In the genomic region with DNA sequence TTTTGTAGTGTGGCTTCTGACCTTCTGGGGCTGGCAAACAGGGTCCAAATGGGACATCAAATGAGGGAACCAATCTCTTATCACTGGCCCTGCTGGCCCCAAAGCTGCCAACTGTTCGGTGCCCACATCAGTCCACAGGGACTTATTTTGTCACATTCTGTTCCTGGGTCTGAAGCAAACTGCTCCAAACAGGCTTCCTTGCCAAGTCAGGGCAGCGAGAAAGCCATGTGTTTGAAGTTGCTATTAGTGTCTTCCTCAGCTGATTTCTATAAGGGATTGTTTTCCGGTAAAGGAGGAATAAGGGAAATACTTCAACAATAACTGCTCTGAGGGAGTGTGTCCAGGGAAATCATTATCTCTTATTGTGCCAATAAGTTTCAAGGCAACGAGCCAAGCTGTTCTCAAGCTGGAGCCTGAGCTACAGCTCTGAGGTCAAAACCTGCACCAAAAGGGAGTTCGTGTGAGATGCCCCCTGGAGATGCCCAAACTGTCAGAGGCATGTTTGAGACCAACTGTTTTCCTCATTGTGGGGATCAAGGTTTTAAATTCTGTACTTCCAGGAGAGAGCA, we compare ENCODE assay signal across 24 cellular contexts.
"Had no signal": no experiment of that assay in that cellular context is flagged by ENCODE, and none has a peak within 500 bp of the region (broad histone marks: within the 10 kb centered on the region; RNA-seq: fewer than 3 reads in every experiment).

No MANE protein-coding gene starts in this region.

- H3K9me3 ChIP-seq: esophagus muscularis mucosa, neutrophil, right lobe of liver, thyroid gland, upper lobe of left lung, vagina had no signal

- H3K36me3 ChIP-seq: esophagus muscularis mucosa, neutrophil, right lobe of liver, thyroid gland, upper lobe of left lung, vagina had no signal

- DNase-seq: activated CD4-positive, alpha-beta T cell treated with anti-CD3 and anti-CD28 coated beads, Interleukin-2, amount 50 U/mL, for 1 hour; activated CD8-positive, alpha-beta T cell treated with anti-CD3 and anti-CD28 coated beads for 36 hours; activated naive CD8-positive, alpha-beta T cell treated with anti-CD3 and anti-CD28 coated beads, Interleukin-2, amount 50 U/mL, for 24 hours; activated T-cell treated with anti-CD3 and anti-CD28 coated beads, Interleukin-2, amount 50 U/mL, for 48 hours; amygdala; central memory CD4-positive, alpha-beta T cell; dermis blood vessel endothelial cell; effector CD4-positive, alpha-beta T cell; foreskin keratinocyte; kidney glomerular epithelial cell; mammary epithelial cell; naive B cell; nephron progenitor cell; right lobe of liver; stimulated activated CD4-positive, alpha-beta T cell treated with anti-CD3 and anti-CD28 coated beads, Interleukin-4, amount 100 ng/mL, for 24 hours; T-helper 2 cell; thyroid gland; upper lobe of left lung had no signal

- H3K4me3 ChIP-seq: esophagus muscularis mucosa, right lobe of liver, skin epidermis, thyroid gland, upper lobe of left lung, vagina had no signal

- ATAC-seq: activated CD8-positive, alpha-beta T cell treated with anti-CD3 and anti-CD28 coated beads for 36 hours; activated naive CD8-positive, alpha-beta T cell treated with anti-CD3 and anti-CD28 coated beads, Interleukin-2, amount 50 U/mL, for 24 hours; foreskin keratinocyte; right lobe of liver; stimulated activated effector memory CD8-positive, alpha-beta T cell treated with anti-CD3 and anti-CD28 coated beads, Interleukin-12 subunit alpha, Interleukin-12 subunit beta, amount 100 ng/mL, for 72 hours; WTC11 had no signal

- H3K27me3 ChIP-seq: foreskin keratinocyte, neutrophil, right lobe of liver, thyroid gland, upper lobe of left lung, vagina had no signal
